ENCODE assay signal across 19 cellular contexts in genomic region chr10:34864156-34865075, GRCh38. TPM values are rescaled to one million over a fixed set of nuclear protein-coding genes. Genes with fewer than 3 reads are reported as not detected.
DNase-seq lines count a peak whose midpoint lies in the region; ATAC-seq and TF ChIP-seq lines count a peak whose summit lies in the region.
"Had no signal": no experiment of that assay in that cellular context is flagged by ENCODE, and none has a peak within 500 bp of the region (broad histone marks: within the 10 kb centered on the region; RNA-seq: fewer than 3 reads in every experiment).

No MANE protein-coding gene starts in this region.

- TF ChIP-seq CTCF in cardiac fibroblast (IDR thresholded peaks at IDR 0.05; ENCODE audit: low read depth, low read length): no peak
- no peak for TF ChIP-seq CTCF in mesothelial cell of epicardium (IDR thresholded peaks at IDR 0.05; ENCODE audit: unreplicated experiment)

- H3K36me3 Mint-ChIP-seq in mesothelial cell of epicardium: no peaks in the 10 kb centered on the region
- H3K36me3 Mint-ChIP-seq: CD8-positive, alpha-beta memory T cell had no signal

- H3K9me3 Mint-ChIP-seq in mesothelial cell of epicardium: no peaks in the 10 kb centered on the region
- H3K9me3 Mint-ChIP-seq: activated naive CD8-positive, alpha-beta T cell treated with anti-CD3 and anti-CD28 coated beads, Interleukin-2, amount 50 U/mL, for 24 hours; activated T-cell treated with anti-CD3 and anti-CD28 coated beads, Interleukin-2, amount 50 U/mL, for 72 hours; CD8-positive, alpha-beta memory T cell had no signal

- no peak for ATAC-seq in HG03025 (IDR thresholded peaks at IDR 0.05; ENCODE audit: low FRiP score, unreplicated experiment)
- ATAC-seq: activated naive CD8-positive, alpha-beta T cell treated with anti-CD3 and anti-CD28 coated beads, Interleukin-2, amount 50 U/mL, for 24 hours; activated T-cell treated with anti-CD3 and anti-CD28 coated beads, Interleukin-2, amount 50 U/mL, for 72 hours; HepG2; stimulated activated naive CD8-positive, alpha-beta T cell treated with anti-CD3 and anti-CD28 coated beads, Interleukin-15, Interleukin-2, amounts not matched to agents 100 U/mL and 50 U/mL, for 24 hours had no signal

- DNase-seq in DMS 273 treated with DMSO at 0.1 percent for 48 hours (lab: John Stamatoyannopoulos, UW) (peak; percentile 46), KBM-7 (peak; percentile 4), cardiac fibroblast (ENCODE audit: low read depth in 2 of 2) (peak; percentile 8 to 20), mesothelial cell of epicardium (ENCODE audit: low spot score in 2 of 2, unreplicated experiment in 2 of 2) (no peak), CD1c-positive myeloid dendritic cell (ENCODE audit: extremely low spot score) (no peak), caudate nucleus (lab: John Stamatoyannopoulos, UW) (no peak)
- DNase-seq in activated T-cell treated with anti-CD3 and anti-CD28 coated beads, Interleukin-2, amount 50 U/mL, for 1 hour: no peak
- DNase-seq: activated naive CD8-positive, alpha-beta T cell treated with anti-CD3 and anti-CD28 coated beads, Interleukin-2, amount 50 U/mL, for 24 hours; activated T-cell treated with anti-CD3 and anti-CD28 coated beads, Interleukin-2, amount 50 U/mL, for 72 hours; CD8-positive, alpha-beta memory T cell; HCEC 1CT; heart right ventricle; NCI-H446 treated with DMSO at 0.1 percent for 48 hours; OCI-M1; stimulated activated naive CD8-positive, alpha-beta T cell treated with anti-CD3 and anti-CD28 coated beads, Interleukin-15, Interleukin-2, amounts not matched to agents 100 U/mL and 50 U/mL, for 24 hours had no signal

- no peak overlapping the region for H3K27ac ChIP-seq in caudate nucleus (ENCODE audit: low read depth, low read length)
- H3K27ac ChIP-seq: epithelial cell of prostate, heart right ventricle, prostate gland had no signal

- H3K27ac Mint-ChIP-seq in mesothelial cell of epicardium: peak overlapping the region; percentile 66
- H3K27ac Mint-ChIP-seq: activated naive CD8-positive, alpha-beta T cell treated with anti-CD3 and anti-CD28 coated beads, Interleukin-2, amount 50 U/mL, for 24 hours; activated T-cell treated with anti-CD3 and anti-CD28 coated beads, Interleukin-2, amount 50 U/mL, for 72 hours; CD8-positive, alpha-beta memory T cell had no signal

- no peak overlapping the region for H3K4me3 ChIP-seq in cardiac fibroblast (replicated peaks in 1 of 2; ENCODE audit: low read depth in 2 of 2, low read length in 2 of 2)
- H3K4me3 ChIP-seq: heart right ventricle, prostate gland had no signal

- H3K27me3 Mint-ChIP-seq in mesothelial cell of epicardium (ENCODE audit: low read depth): no peaks in the 10 kb centered on the region

- no peak overlapping the region for H3K4me3 Mint-ChIP-seq in mesothelial cell of epicardium
- H3K4me3 Mint-ChIP-seq: activated naive CD8-positive, alpha-beta T cell treated with anti-CD3 and anti-CD28 coated beads, Interleukin-2, amount 50 U/mL, for 24 hours; activated T-cell treated with anti-CD3 and anti-CD28 coated beads, Interleukin-2, amount 50 U/mL, for 72 hours; CD8-positive, alpha-beta memory T cell had no signal

- in situ Hi-C loops in KBM-7 (cut with MboI; ENCODE audit: low pct_unique_long_range_greater_than_20kb, low sequenced_read_pairs): no loop called here

- H3K4me1 Mint-ChIP-seq in mesothelial cell of epicardium: peaks cover 12% of the 10 kb centered on the region
- H3K4me1 Mint-ChIP-seq: activated naive CD8-positive, alpha-beta T cell treated with anti-CD3 and anti-CD28 coated beads, Interleukin-2, amount 50 U/mL, for 24 hours; CD8-positive, alpha-beta memory T cell had no signal

RNA-seq across cellular contexts. Expression of gene PARD3, which starts 49.3 kb away (rescaled TPM):
- 68.6 to 73.4 TPM (median 73.2 TPM) in 3 replicates for total RNA-seq in mesothelial cell of epicardium

Comparison
In these comparisons a context has a peak if more than half of its experiments do, and no peak if none do; other contexts are left out.
1. DNase-seq: peak in DMS 273 treated with DMSO at 0.1 percent for 48 hours (single experiment), KBM-7 (single experiment) and cardiac fibroblast (2 of 2); none in mesothelial cell of epicardium (0 of 2), activated T-cell treated with anti-CD3 and anti-CD28 coated beads, Interleukin-2, amount 50 U/mL, for 1 hour (single experiment), CD1c-positive myeloid dendritic cell (single experiment) and caudate nucleus (0 of 61).